Comparison of ENCODE assay signal across 16 cellular contexts in the genomic region with DNA sequence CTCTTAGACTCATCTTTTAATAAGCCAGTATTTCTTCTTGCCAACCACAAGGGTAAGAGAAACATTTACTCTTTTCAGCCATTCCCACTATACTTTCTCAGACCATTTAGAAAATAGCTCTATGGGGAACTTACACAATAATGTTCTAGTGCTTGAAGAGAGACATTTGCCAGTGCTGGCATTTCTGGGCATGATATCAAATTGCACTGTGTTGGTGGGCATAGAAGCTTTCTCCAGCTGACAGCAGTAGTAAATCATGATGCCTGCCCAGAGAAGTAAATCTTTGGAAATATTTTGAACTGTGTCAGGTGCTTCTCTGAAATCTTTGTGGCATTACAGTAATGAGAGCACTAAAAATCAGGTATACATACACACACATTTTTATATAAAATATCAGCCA.
DNase-seq lines count a peak whose midpoint lies in the region; ATAC-seq and TF ChIP-seq lines count a peak whose summit lies in the region.
"Had no signal": no experiment of that assay in that cellular context is flagged by ENCODE, and none has a peak within 500 bp of the region (broad histone marks: within the 10 kb centered on the region; RNA-seq: fewer than 3 reads in every experiment).

No MANE protein-coding gene starts in this region.

- H3K4me3 ChIP-seq in SK-N-SH (ENCODE audit: low read depth in 2 of 2, low read length in 1 of 2): no peak overlapping the region
- H3K4me3 ChIP-seq: GM23338 had no signal

- no peak overlapping the region for H3K4me2 ChIP-seq in SK-N-SH
- H3K4me2 ChIP-seq: GM23338 had no signal

- no peaks in the 10 kb centered on the region for H3K36me3 ChIP-seq in SK-N-SH (replicated peaks in 1 of 2; ENCODE audit: control insufficient read depth in 1 of 2, insufficient read depth in 2 of 2, low read length in 1 of 2)
- H3K36me3 ChIP-seq: BE2C had no signal

- TF ChIP-seq CTCF in SK-N-SH (IDR thresholded peaks at IDR 0.05): no peak

- H3K79me2 ChIP-seq in SK-N-SH (ENCODE audit: insufficient read depth): no peaks in the 10 kb centered on the region

- ATAC-seq in SK-N-SH treated with all-trans-retinoic acid at 6 μM for 48 hours: no peak
- no peak for ATAC-seq in HG03159 (IDR thresholded peaks at IDR 0.05; ENCODE audit: unreplicated experiment)
- ATAC-seq in HG03460 (IDR thresholded peaks at IDR 0.05; ENCODE audit: unreplicated experiment): no peak
- ATAC-seq: GM23338, HepG2 had no signal

- CTCF ChIA-PET in SK-N-SH (lab: Yijun Ruan, JAX): no interaction called here

- H4K20me1 ChIP-seq in SK-N-SH (ENCODE audit: insufficient read depth): no peaks in the 10 kb centered on the region

- DNase-seq in SK-N-SH (no peak), left kidney (ENCODE audit: low read depth, low spot score) (peak; percentile 11), pons (ENCODE audit: low spot score) (peak; percentile 27), epidermal melanocyte (ENCODE audit: insufficient read length, low spot score) (no peak)
- DNase-seq: BE2C; CD4-positive, alpha-beta memory T cell; DMS153; DMS79 treated with DMSO at 0.1 percent for 48 hours; GDM1; H9 had no signal

- H3K4me1 ChIP-seq in SK-N-SH (ENCODE audit: control insufficient read depth in 1 of 2, insufficient read depth in 2 of 2, low read depth in 1 of 2, low read length in 1 of 2): no peaks in the 10 kb centered on the region
- H3K4me1 ChIP-seq: BE2C had no signal

- no peak overlapping the region for H3K27ac ChIP-seq in SK-N-SH (ENCODE audit: low read depth in 2 of 2, low read length in 1 of 2)
- H3K27ac ChIP-seq: C4-2B had no signal

- POLR2A ChIA-PET in SK-N-SH (lab: Yijun Ruan, JAX): no interaction called here

- no peaks in the 10 kb centered on the region for H3F3A ChIP-seq in SK-N-SH (replicated peaks; ENCODE audit: insufficient read depth)

- no peak overlapping the region for H3K9ac ChIP-seq in SK-N-SH

- no peak overlapping the region for H2AFZ ChIP-seq in SK-N-SH (ENCODE audit: low read depth)
- H2AFZ ChIP-seq: GM23338 had no signal

- H3K27me3 ChIP-seq in SK-N-SH (ENCODE audit: insufficient read depth): no peaks in the 10 kb centered on the region
- H3K27me3 ChIP-seq: BE2C had no signal

- H3K9me3 ChIP-seq in SK-N-SH: no peaks in the 10 kb centered on the region
- H3K9me3 ChIP-seq: BE2C had no signal

- TF ChIP-seq RAD21 in SK-N-SH (IDR thresholded peaks at IDR 0.05; ENCODE audit: low read length): no peak

- H3K9me2 ChIP-seq in SK-N-SH: no peaks in the 10 kb centered on the region

- no peak for TF ChIP-seq EP300 in SK-N-SH (IDR thresholded peaks at IDR 0.05; ENCODE audit: borderline replicate concordance in 1 of 2, low read depth in 1 of 2, low read length in 1 of 2)

TF ChIP-seq in SK-N-SH treated with all-trans-retinoic acid at 6 μM for 48 hours, 23 proteins besides CTCF, POLR2A, EP300 and RAD21:
- TF ChIP-seq ZFP30 (CRISPR knock-in tag; IDR thresholded peaks at IDR 0.05): no peak
- TF ChIP-seq GLIS3 (CRISPR knock-in tag; IDR thresholded peaks at IDR 0.05): no peak
- no peak for TF ChIP-seq RARB (CRISPR knock-in tag; IDR thresholded peaks at IDR 0.05)
- TF ChIP-seq ISL1 (CRISPR knock-in tag; IDR thresholded peaks at IDR 0.05): peak; percentile 94
- TF ChIP-seq SNAI2 (CRISPR knock-in tag; IDR thresholded peaks at IDR 0.05): no peak
- TF ChIP-seq OSR1 (CRISPR knock-in tag; IDR thresholded peaks at IDR 0.05): no peak
- no peak for TF ChIP-seq PPARA (CRISPR knock-in tag; IDR thresholded peaks at IDR 0.05; ENCODE audit: borderline replicate concordance)
- no peak for TF ChIP-seq TOX (CRISPR knock-in tag; IDR thresholded peaks at IDR 0.05; ENCODE audit: borderline replicate concordance)
- TF ChIP-seq, protein P1, sequence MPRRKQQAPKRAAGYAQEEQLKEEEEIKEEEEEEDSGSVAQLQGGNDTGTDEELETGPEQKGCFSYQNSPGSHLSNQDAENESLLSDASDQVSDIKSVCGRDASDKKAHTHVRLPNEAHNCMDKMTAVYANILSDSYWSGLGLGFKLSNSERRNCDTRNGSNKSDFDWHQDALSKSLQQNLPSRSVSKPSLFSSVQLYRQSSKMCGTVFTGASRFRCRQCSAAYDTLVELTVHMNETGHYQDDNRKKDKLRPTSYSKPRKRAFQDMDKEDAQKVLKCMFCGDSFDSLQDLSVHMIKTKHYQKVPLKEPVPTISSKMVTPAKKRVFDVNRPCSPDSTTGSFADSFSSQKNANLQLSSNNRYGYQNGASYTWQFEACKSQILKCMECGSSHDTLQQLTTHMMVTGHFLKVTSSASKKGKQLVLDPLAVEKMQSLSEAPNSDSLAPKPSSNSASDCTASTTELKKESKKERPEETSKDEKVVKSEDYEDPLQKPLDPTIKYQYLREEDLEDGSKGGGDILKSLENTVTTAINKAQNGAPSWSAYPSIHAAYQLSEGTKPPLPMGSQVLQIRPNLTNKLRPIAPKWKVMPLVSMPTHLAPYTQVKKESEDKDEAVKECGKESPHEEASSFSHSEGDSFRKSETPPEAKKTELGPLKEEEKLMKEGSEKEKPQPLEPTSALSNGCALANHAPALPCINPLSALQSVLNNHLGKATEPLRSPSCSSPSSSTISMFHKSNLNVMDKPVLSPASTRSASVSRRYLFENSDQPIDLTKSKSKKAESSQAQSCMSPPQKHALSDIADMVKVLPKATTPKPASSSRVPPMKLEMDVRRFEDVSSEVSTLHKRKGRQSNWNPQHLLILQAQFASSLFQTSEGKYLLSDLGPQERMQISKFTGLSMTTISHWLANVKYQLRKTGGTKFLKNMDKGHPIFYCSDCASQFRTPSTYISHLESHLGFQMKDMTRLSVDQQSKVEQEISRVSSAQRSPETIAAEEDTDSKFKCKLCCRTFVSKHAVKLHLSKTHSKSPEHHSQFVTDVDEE (CRISPR knock-in tag; IDR thresholded peaks at IDR 0.05): 0 out of 2 replicates have a peak, but pooled peaks have one; percentile 45
TF ChIP-seq in SK-N-SH treated with all-trans-retinoic acid at 6 μM for 48 hours: peak in this region for 2.

TF ChIP-seq in SK-N-SH, 30 proteins besides CTCF, POLR2A, EP300 and RAD21:
- TF ChIP-seq FOXJ3 (CRISPR knock-in tag; IDR thresholded peaks at IDR 0.05): no peak
- TF ChIP-seq TCF12 (IDR thresholded peaks at IDR 0.05): no peak
- TF ChIP-seq EZH2phosphoT487 (IDR thresholded peaks at IDR 0.05; ENCODE audit: borderline replicate concordance, low read depth): no peak
TF ChIP-seq in SK-N-SH: peak in this region for 0.

Comparison
In these comparisons a context has a peak if more than half of its experiments do, and no peak if none do; other contexts are left out.
1. DNase-seq: peak in left kidney (single experiment) and pons (single experiment); none in SK-N-SH (single experiment) and epidermal melanocyte (single experiment).